Comparison of ENCODE assay signal across 11 cellular contexts in genomic region chr10:114766470-114766869, GRCh38. TPM values are rescaled to one million over a fixed set of nuclear protein-coding genes. Genes with fewer than 3 reads are reported as not detected.
A peak's percentile ranks its signal among the peaks of the same experiment; 100 is the strongest.
DNase-seq lines count a peak whose midpoint lies in the region; ATAC-seq and TF ChIP-seq lines count a peak whose summit lies in the region.
"Had no signal": no experiment of that assay in that cellular context is flagged by ENCODE, and none has a peak within 500 bp of the region (broad histone marks: within the 10 kb centered on the region; RNA-seq: fewer than 3 reads in every experiment).

No MANE protein-coding gene starts in this region.

- H3K9me2 ChIP-seq in MM.1S (replicated peaks; ENCODE audit: insufficient read depth, low read length) = no peaks in the 10 kb centered on the region

- no peaks in the 10 kb centered on the region for H3K9me3 ChIP-seq in MM.1S (replicated peaks; ENCODE audit: insufficient read depth, low read length)

- peak overlapping the region; percentile 28 to 33 for H3K4me3 Mint-ChIP-seq in effector memory CD8-positive, alpha-beta T cell
- peak overlapping the region; percentile 56 for H3K4me3 Mint-ChIP-seq in natural killer cell treated with Interleukin-12 subunit alpha and Interleukin-12 subunit beta and Interleukin-15 and Interleukin-18, amount 100 ng/mL, for 72 hours

- H3K9ac ChIP-seq in MM.1S (ENCODE audit: low read length) = no peak overlapping the region

- peak; percentile 23 for DNase-seq in Caki2 (ENCODE audit: low read depth)
- DNase-seq in MM.1S = no peak
- no peak for DNase-seq in effector memory CD8-positive, alpha-beta T cell
- no peak for DNase-seq in natural killer cell treated with Interleukin-12 subunit alpha and Interleukin-12 subunit beta and Interleukin-15 and Interleukin-18, amount 100 ng/mL, for 72 hours (ENCODE audit: low spot score)
- DNase-seq in OCI-M2 (lab: John Stamatoyannopoulos, UW; ENCODE audit: unreplicated experiment) = no peak
- no peak for DNase-seq in stimulated activated CD4-positive, alpha-beta T cell treated with anti-CD3 and anti-CD28 coated beads, Interleukin-2, amount 100 ng/mL, for 48 hours
- DNase-seq: NCI-H2107; OCI-M1; stimulated activated CD4-positive, alpha-beta T cell treated with anti-CD3 and anti-CD28 coated beads, Interleukin-12 subunit alpha, Interleukin-12 subunit beta, amount 100 ng/mL, for 4 hours had no signal

- H4K20me1 ChIP-seq in MM.1S (ENCODE audit: insufficient read depth, low read length) = no peaks in the 10 kb centered on the region

- ATAC-seq in effector memory CD8-positive, alpha-beta T cell (replicated peaks) = no peak
- no peak for ATAC-seq in natural killer cell treated with Interleukin-12 subunit alpha and Interleukin-12 subunit beta and Interleukin-15 and Interleukin-18, amount 100 ng/mL, for 72 hours
- ATAC-seq in GM21529 (IDR thresholded peaks at IDR 0.05; ENCODE audit: unreplicated experiment) (no peak), HG03135 (IDR thresholded peaks at IDR 0.05; ENCODE audit: unreplicated experiment) (no peak)

- no peaks in the 10 kb centered on the region for H3K36me3 ChIP-seq in MM.1S (replicated peaks; ENCODE audit: insufficient read depth, low read length)

- no peaks in the 10 kb centered on the region for H3K9me3 Mint-ChIP-seq in effector memory CD8-positive, alpha-beta T cell
- no peaks in the 10 kb centered on the region for H3K9me3 Mint-ChIP-seq in natural killer cell treated with Interleukin-12 subunit alpha and Interleukin-12 subunit beta and Interleukin-15 and Interleukin-18, amount 100 ng/mL, for 72 hours

- 0 out of 2 replicates have a peak overlapping the region, but pooled peaks have one; percentile 80 for H3K4me3 ChIP-seq in MM.1S (ENCODE audit: low read length)

- peaks cover 7% of the 10 kb centered on the region; the same call in 1 of the 2 replicates for H3K4me1 ChIP-seq in MM.1S (ENCODE audit: low read length)

- H2AFZ ChIP-seq in MM.1S (ENCODE audit: low read length) = no peak overlapping the region

- H3K27ac Mint-ChIP-seq in effector memory CD8-positive, alpha-beta T cell = no peak overlapping the region
- H3K27ac Mint-ChIP-seq in natural killer cell treated with Interleukin-12 subunit alpha and Interleukin-12 subunit beta and Interleukin-15 and Interleukin-18, amount 100 ng/mL, for 72 hours = no peak overlapping the region

- peaks cover 7 to 18% of the 10 kb centered on the region in 2 donors for H3K4me1 Mint-ChIP-seq in effector memory CD8-positive, alpha-beta T cell (ENCODE audit: low read depth in 2 of 2)
- peaks cover 2 to 5% of the 10 kb centered on the region in 2 donors for H3K4me1 Mint-ChIP-seq in natural killer cell treated with Interleukin-12 subunit alpha and Interleukin-12 subunit beta and Interleukin-15 and Interleukin-18, amount 100 ng/mL, for 72 hours (ENCODE audit: low read depth in 2 of 2)

- peak overlapping the region; percentile 67; the same call in 1 of the 2 replicates for H3K4me2 ChIP-seq in MM.1S (ENCODE audit: low read depth, low read length)

- peaks cover 8% of the 10 kb centered on the region; the same call in 1 of the 2 replicates for H3K79me2 ChIP-seq in MM.1S (ENCODE audit: low read length)

- H3F3A ChIP-seq in MM.1S (ENCODE audit: insufficient read depth, low read length) = peaks cover 9% of the 10 kb centered on the region; the same call in 1 of the 2 replicates

- no peak overlapping the region for H3K27ac ChIP-seq in MM.1S (ENCODE audit: low read length)

- H3K36me3 Mint-ChIP-seq in effector memory CD8-positive, alpha-beta T cell (ENCODE audit: insufficient read depth) = no peaks in the 10 kb centered on the region
- no peaks in the 10 kb centered on the region for H3K36me3 Mint-ChIP-seq in natural killer cell treated with Interleukin-12 subunit alpha and Interleukin-12 subunit beta and Interleukin-15 and Interleukin-18, amount 100 ng/mL, for 72 hours

- peaks cover 18 to 23% of the 10 kb centered on the region in 2 donors for H3K27me3 Mint-ChIP-seq in effector memory CD8-positive, alpha-beta T cell
- peaks cover 12 to 20% of the 10 kb centered on the region in 2 donors for H3K27me3 Mint-ChIP-seq in natural killer cell treated with Interleukin-12 subunit alpha and Interleukin-12 subunit beta and Interleukin-15 and Interleukin-18, amount 100 ng/mL, for 72 hours

- H3K27me3 ChIP-seq in MM.1S (replicated peaks; ENCODE audit: insufficient read depth, low read length) = no peaks in the 10 kb centered on the region

- in situ Hi-C loops in Caki2 (cut with HindIII; ENCODE audit: low pct_unique_long_range_greater_than_20kb, low sequenced_read_pairs) = no loop called here

- no peak for TF ChIP-seq CTCF in MM.1S (IDR thresholded peaks at IDR 0.05; ENCODE audit: low read length)

RNA-seq across cellular contexts. Expression of gene FHIP2A, which starts 55.1 kb away (rescaled TPM):
- total RNA-seq in Caki2 (2014; rRNA removed; shearing (Covaris generic); ENCODE audit: low replicate concordance) = 10.2 and 11.8 TPM in 2 replicates
- total RNA-seq in natural killer cell treated with Interleukin-12 subunit alpha and Interleukin-12 subunit beta and Interleukin-15 and Interleukin-18, amount 100 ng/mL, for 72 hours = 10 to 100 TPM; 16.4 to 23.9 TPM
